Comparison of ENCODE assay signal across 8 cellular contexts in genomic region chr7:774161-775109, GRCh38. TPM values are rescaled to one million over a fixed set of nuclear protein-coding genes. Genes with fewer than 3 reads are reported as not detected.
DNase-seq lines count a peak whose midpoint lies in the region; ATAC-seq and TF ChIP-seq lines count a peak whose summit lies in the region.

No MANE protein-coding gene starts in this region.

- no peak overlapping the region for H3K4me3 ChIP-seq in GM12865 (ENCODE audit: low read depth, low read length)
- H3K4me3 ChIP-seq in fibroblast of the aortic adventitia (ENCODE audit: low read depth, low read length): no peak overlapping the region
- no peak overlapping the region for H3K4me3 ChIP-seq in parathyroid adenoma (ENCODE audit: low read depth, low read length)
- no peak overlapping the region for H3K4me3 ChIP-seq in aorta (ENCODE audit: low read length in 2 of 2)

- no peaks in the 10 kb centered on the region for H3K36me3 ChIP-seq in parathyroid adenoma (ENCODE audit: control insufficient read depth, insufficient read depth, low read length)
- no peaks in the 10 kb centered on the region for H3K36me3 ChIP-seq in aorta (ENCODE audit: control insufficient read depth in 1 of 2, insufficient read depth in 2 of 2, low read length in 1 of 2)

- no peak overlapping the region for H3K4me2 ChIP-seq in parathyroid adenoma (ENCODE audit: low read length)

- TF ChIP-seq CTCF in GM12865 (IDR thresholded peaks at IDR 0.05; ENCODE audit: insufficient read depth, low read depth, low read length, missing control alignments) (peak; percentile 82), fibroblast of the aortic adventitia (IDR thresholded peaks at IDR 0.05; ENCODE audit: insufficient read depth, low read length) (peak; percentile 79), parathyroid adenoma (IDR thresholded peaks at IDR 0.05) (peak; percentile 72)

- no peaks in the 10 kb centered on the region for H3K4me1 Mint-ChIP-seq in activated T-cell treated with anti-CD3 and anti-CD28 coated beads, Interleukin-2, amount 50 U/mL, for 24 hours (ENCODE audit: low read depth)

- H3K9ac ChIP-seq in parathyroid adenoma: no peak overlapping the region

- H3K9me3 ChIP-seq in parathyroid adenoma (ENCODE audit: control insufficient read depth, low read length) (no peaks in the 10 kb centered on the region), aorta (ENCODE audit: control insufficient read depth, low read length) (no peaks in the 10 kb centered on the region)

- ATAC-seq in aorta (ENCODE audit: low FRiP score) (peak; percentile 66), HG03521 (IDR thresholded peaks at IDR 0.05; ENCODE audit: unreplicated experiment) (no peak)

- intact Hi-C loops in aorta (cut with DNase I): loop anchor here (1.0 to 5.0 kb wide), 3 partner anchors 272 to 452 kb away; no protein-coding TSS in a partner anchor

- no peak overlapping the region for H2AFZ ChIP-seq in parathyroid adenoma

- no peaks in the 10 kb centered on the region for H3K27me3 ChIP-seq in parathyroid adenoma (ENCODE audit: control insufficient read depth, insufficient read depth, low read length)
- H3K27me3 ChIP-seq in aorta (ENCODE audit: control insufficient read depth in 1 of 2, insufficient read depth in 2 of 2, low read length in 1 of 2): no peaks in the 10 kb centered on the region

- DNase-seq in GM12865 (ENCODE audit: low read depth) (peak; percentile 53), NCI-H2196 (lab: John Stamatoyannopoulos, UW; ENCODE audit: unreplicated experiment) (peak; percentile 54), fibroblast of the aortic adventitia (ENCODE audit: low read depth) (peak; percentile 20), aorta (peak; percentile 70 to 89), RPMI8226 (no peak)
- DNase-seq in activated T-cell treated with anti-CD3 and anti-CD28 coated beads, Interleukin-2, amount 50 U/mL, for 24 hours: peak; percentile 84

- no peaks in the 10 kb centered on the region for H3K9me3 Mint-ChIP-seq in activated T-cell treated with anti-CD3 and anti-CD28 coated beads, Interleukin-2, amount 50 U/mL, for 24 hours

- H3K4me3 Mint-ChIP-seq in activated T-cell treated with anti-CD3 and anti-CD28 coated beads, Interleukin-2, amount 50 U/mL, for 24 hours: no peak overlapping the region

- H3K4me1 ChIP-seq in parathyroid adenoma (peaks cover 8% of the 10 kb centered on the region), aorta (ENCODE audit: control insufficient read depth in 1 of 2, insufficient read depth in 2 of 2, low read length in 2 of 2) (no peaks in the 10 kb centered on the region)

- no peak overlapping the region for H3K27ac Mint-ChIP-seq in activated T-cell treated with anti-CD3 and anti-CD28 coated beads, Interleukin-2, amount 50 U/mL, for 24 hours

- no peaks in the 10 kb centered on the region for H3K79me2 ChIP-seq in parathyroid adenoma

- WGBS in aorta, 2 donors: 67 to 68% methylated on average over 65 of the region's 65 CpGs

- H3K36me3 Mint-ChIP-seq in activated T-cell treated with anti-CD3 and anti-CD28 coated beads, Interleukin-2, amount 50 U/mL, for 24 hours (ENCODE audit: low read depth): peaks cover 86% of the 10 kb centered on the region

- H3K27ac ChIP-seq in parathyroid adenoma (no peak overlapping the region), aorta (ENCODE audit: low read depth in 1 of 2, low read length in 2 of 2) (no peak overlapping the region)

- H3K27me3 Mint-ChIP-seq in activated T-cell treated with anti-CD3 and anti-CD28 coated beads, Interleukin-2, amount 50 U/mL, for 24 hours: no peaks in the 10 kb centered on the region

RNA-seq across cellular contexts. Expression of gene PRKAR1B, which starts 47.4 kb away (rescaled TPM):
- total RNA-seq in fibroblast of the aortic adventitia (ENCODE audit: low replicate concordance) (7.0 and 10.1 TPM in 2 replicates), aorta (10 to 100 TPM in 1 of 2 donors, 1 to 10 TPM in 1; 6.6 to 13.7 TPM)
- polyA plus RNA-seq in aorta: 10 to 100 TPM; 14.5 to 16.2 TPM

RNA-seq across cellular contexts. Expression of gene DNAAF5, which starts 47.9 kb away (rescaled TPM):
- total RNA-seq in fibroblast of the aortic adventitia (ENCODE audit: low replicate concordance): 10.5 and 22.0 TPM in 2 replicates
- 10 to 100 TPM; 12.4 to 16.6 TPM for total RNA-seq in aorta
- 10 to 100 TPM in 1 of 2 donors, 1 to 10 TPM in 1; 4.1 to 16.8 TPM for polyA plus RNA-seq in aorta

RNA-seq across cellular contexts. Expression of gene SUN1, which starts 57.8 kb away (rescaled TPM):
- total RNA-seq in fibroblast of the aortic adventitia (ENCODE audit: low replicate concordance): 202 and 211 TPM in 2 replicates
- 100 to 1,000 TPM; 200 to 236 TPM for total RNA-seq in aorta
- polyA plus RNA-seq in aorta: 100 to 1,000 TPM in 1 of 2 donors, 10 to 100 TPM in 1; 36.3 to 120 TPM
